26 cellular contexts compared by ENCODE assay signal in the genomic region with DNA sequence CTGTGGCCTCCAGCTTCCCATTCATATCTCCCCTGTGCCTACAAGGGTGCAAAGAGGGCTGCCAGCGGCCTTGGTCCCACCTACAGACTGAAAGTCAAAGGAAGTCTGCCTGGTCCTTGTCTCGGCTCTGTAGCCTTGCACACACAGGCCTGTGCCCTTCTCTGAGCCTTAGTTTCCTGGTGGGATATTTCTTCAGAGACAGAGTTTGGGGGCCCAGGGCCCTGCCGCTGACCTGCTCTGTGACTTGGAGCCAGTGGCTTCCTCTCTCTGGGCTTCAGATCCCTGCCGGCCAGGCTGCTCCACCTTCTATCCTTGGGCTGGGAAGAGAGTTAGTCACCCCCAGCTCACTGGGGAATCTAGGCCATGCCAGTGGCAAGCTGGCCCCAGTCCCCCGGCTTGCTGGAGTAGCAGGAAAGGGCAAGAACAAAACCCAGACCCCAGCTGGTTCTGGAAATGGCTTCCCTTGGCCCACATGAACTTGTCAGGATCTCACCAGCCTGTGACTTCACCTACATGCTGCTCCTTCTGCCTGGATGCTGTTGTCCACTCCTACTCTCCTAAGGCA. TPM values are rescaled to one million over a fixed set of nuclear protein-coding genes. Genes with fewer than 3 reads are reported as not detected.
A peak's percentile ranks its signal among the peaks of the same experiment; 100 is the strongest.
DNase-seq lines count a peak whose midpoint lies in the region; ATAC-seq, FAIRE-seq and TF ChIP-seq lines count a peak whose summit lies in the region.
"Had no signal": no experiment of that assay in that cellular context is flagged by ENCODE, and none has a peak within 500 bp of the region (broad histone marks: within the 10 kb centered on the region; RNA-seq: fewer than 3 reads in every experiment).

No MANE protein-coding gene starts in this region.

- no peak overlapping the region for H3K9ac ChIP-seq in PC-3 (ENCODE audit: low read length)
- no peak overlapping the region for H3K9ac ChIP-seq in kidney (ENCODE audit: low read length in 2 of 2)

- peak overlapping the region; percentile 30 for H3K27ac Mint-ChIP-seq in type B pancreatic cell
- H3K27ac Mint-ChIP-seq: activated naive CD4-positive, alpha-beta T cell treated with anti-CD3 and anti-CD28 coated beads, Interleukin-2, amount 50 U/mL, for 72 hours; endodermal cell; naive B cell had no signal

- H3K79me2 ChIP-seq in PC-3 (ENCODE audit: low read length), result no peaks in the 10 kb centered on the region

- H3F3A ChIP-seq in PC-3 (ENCODE audit: low read length, unreplicated experiment), result no peaks in the 10 kb centered on the region

- ATAC-seq in PC-3 (no peak), GM21619 (IDR thresholded peaks at IDR 0.05; ENCODE audit: unreplicated experiment) (no peak), GM18517 (IDR thresholded peaks at IDR 0.05; ENCODE audit: unreplicated experiment) (no peak)
- ATAC-seq: activated naive CD4-positive, alpha-beta T cell treated with anti-CD3 and anti-CD28 coated beads, Interleukin-2, amount 50 U/mL, for 72 hours had no signal

- intact Hi-C loops in PC-3 (cut with micrococcal nuclease), result no loop called here
- intact Hi-C loops in kidney (cut with DNase I), result no loop called here

- FAIRE-seq in kidney (lab: Jason Lieb, UNC), result no peak
- FAIRE-seq: A204.1, GM18507, HTR-8/SVneo had no signal

- H2AFZ ChIP-seq in PC-3 (ENCODE audit: low read length), result no peak overlapping the region

- H3K27ac ChIP-seq in PC-3 (ENCODE audit: low read length) (no peak overlapping the region), kidney (ENCODE audit: low read depth in 2 of 2, low read length in 2 of 2) (no peak overlapping the region)
- H3K27ac ChIP-seq: ovary, right lobe of liver had no signal

- H3K36me3 Mint-ChIP-seq in type B pancreatic cell, result no peaks in the 10 kb centered on the region
- H3K36me3 Mint-ChIP-seq: activated naive CD4-positive, alpha-beta T cell treated with anti-CD3 and anti-CD28 coated beads, Interleukin-2, amount 50 U/mL, for 72 hours; naive B cell had no signal

- BruUV-seq in PC-3 (replicated peaks; lab: Mats Ljungman, UMichigan), result no TSS peak

- peak overlapping the region; percentile 53 for H3K4me3 Mint-ChIP-seq in type B pancreatic cell
- H3K4me3 Mint-ChIP-seq: naive B cell had no signal

- H3K9me3 Mint-ChIP-seq in type B pancreatic cell, result no peaks in the 10 kb centered on the region
- H3K9me3 Mint-ChIP-seq: activated naive CD4-positive, alpha-beta T cell treated with anti-CD3 and anti-CD28 coated beads, Interleukin-2, amount 50 U/mL, for 72 hours; endodermal cell had no signal

- H3K27me3 Mint-ChIP-seq in type B pancreatic cell, result peaks cover 47% of the 10 kb centered on the region

- no peak for TF ChIP-seq CTCF in PC-3 (conservative IDR thresholded peaks at IDR 0.05; ENCODE audit: low read depth, low read length)
- no peak for TF ChIP-seq CTCF in kidney (IDR thresholded peaks at IDR 0.05; ENCODE audit: borderline replicate concordance, extremely low read depth, insufficient read depth)
- no peak for TF ChIP-seq CTCF in type B pancreatic cell (conservative IDR thresholded peaks at IDR 0.05)

- H3K4me1 ChIP-seq in PC-3 (ENCODE audit: insufficient read depth, low read length) (peaks cover 17% of the 10 kb centered on the region), kidney (ENCODE audit: control insufficient read depth in 1 of 2, insufficient read depth in 1 of 2, low read depth in 1 of 2, low read length in 2 of 2) (peaks cover 4 to 14% of the 10 kb centered on the region in 2 donors)

- H3K36me3 ChIP-seq in PC-3 (ENCODE audit: low read depth, low read length) (no peaks in the 10 kb centered on the region), kidney (ENCODE audit: control insufficient read depth in 1 of 2, insufficient read depth in 2 of 2, low read length in 2 of 2) (no peaks in the 10 kb centered on the region)
- H3K36me3 ChIP-seq: ovary, right lobe of liver, stomach, transverse colon had no signal

- DNase-seq in activated CD8-positive, alpha-beta memory T cell treated with anti-CD3 and anti-CD28 coated beads for 24 hours, result peak; percentile 42
- DNase-seq in activated CD8-positive, alpha-beta memory T cell treated with anti-CD3 and anti-CD28 coated beads, Interleukin-2, amount 50 U/mL, for 4 hours, result no peak
- DNase-seq in PC-3, result no peak
- DNase-seq in kidney, result peak; percentile 38
- DNase-seq in type B pancreatic cell (ENCODE audit: extremely low spot score, unreplicated experiment), result no peak
- DNase-seq in mucosa of gallbladder (ENCODE audit: low spot score), result no peak
- DNase-seq: COR-L47; EL; endodermal cell; naive B cell; NCI-H187; NCI-H774; ovary; SHP77 treated with DMSO at 0.1 percent for 48 hours; stimulated activated CD4-positive, alpha-beta T cell treated with anti-CD3 and anti-CD28 coated beads, Interleukin-15, amount 100 ng/mL, for 24 hours; stomach; transverse colon had no signal

- POLR2A ChIA-PET in PC-3 (lab: Charles Lee; ENCODE audit: unreplicated experiment), result no interaction called here

- peaks cover 31% of the 10 kb centered on the region for H3K4me1 Mint-ChIP-seq in type B pancreatic cell (ENCODE audit: unreplicated experiment)
- H3K4me1 Mint-ChIP-seq: naive B cell had no signal

- H3K9me3 ChIP-seq in PC-3 (ENCODE audit: low read length), result no peaks in the 10 kb centered on the region
- H3K9me3 ChIP-seq in kidney (ENCODE audit: control insufficient read depth in 1 of 2, low read length in 2 of 2), result no peaks in the 10 kb centered on the region
- H3K9me3 ChIP-seq: ovary, right lobe of liver, stomach, transverse colon had no signal

- no peak overlapping the region for H3K4me3 ChIP-seq in PC-3 (ENCODE audit: low read length)
- H3K4me3 ChIP-seq in kidney (ENCODE audit: low read length in 2 of 2), result no peak overlapping the region
- H3K4me3 ChIP-seq: ovary had no signal

- CTCF ChIA-PET in PC-3 (lab: Charles Lee), result no interaction called here

- no peaks in the 10 kb centered on the region for H3K9me2 ChIP-seq in PC-3 (replicated peaks; ENCODE audit: low read length)

- no peaks in the 10 kb centered on the region for H3K27me3 ChIP-seq in PC-3 (ENCODE audit: low read length)
- H3K27me3 ChIP-seq: ovary, right lobe of liver had no signal

- no peaks in the 10 kb centered on the region for H4K20me1 ChIP-seq in PC-3 (ENCODE audit: low read length)

- peak overlapping the region; percentile 98; the same call in 1 of the 2 replicates for H3K4me2 ChIP-seq in PC-3 (ENCODE audit: low read length)

RNA-seq across cellular contexts. Expression of gene TMEM61, which starts 1.0 kb away (rescaled TPM):
- total RNA-seq in PC-3 (2014; rRNA removed) (0.95 and 3.8 TPM in 2 replicates), kidney (7.0 TPM), type B pancreatic cell (ENCODE audit: low replicate concordance) (2.9 and 3.8 TPM in 2 replicates), mucosa of gallbladder (2.3 TPM)
- polyA plus RNA-seq in kidney (ENCODE audit: insufficient read depth, low read depth, low replicate concordance), result 42.7 TPM
- total RNA-seq: endodermal cell, fibroblast of lung had no signal
- polyA plus RNA-seq: BJ, fibroblast of lung had no signal

RNA-seq across cellular contexts. Expression of gene BSND, which starts 19.3 kb away (rescaled TPM):
- total RNA-seq in PC-3 (2014; rRNA removed) (not detected in 2 replicates), kidney (1.4 TPM), type B pancreatic cell (ENCODE audit: low replicate concordance) (0.05 TPM in 1 of 2 replicates, not detected in the other), mucosa of gallbladder (not detected)
- polyA plus RNA-seq in kidney (ENCODE audit: insufficient read depth, low read depth, low replicate concordance), result 22.7 TPM
- total RNA-seq: fibroblast of lung, right lobe of liver, stomach, transverse colon had no signal
- polyA plus RNA-seq: BJ, fibroblast of lung, stomach had no signal

RNA-seq across cellular contexts. Expression of gene PCSK9, which starts 59.9 kb away (rescaled TPM):
- total RNA-seq in PC-3 (2014; rRNA removed) (6.0 and 6.8 TPM in 2 replicates), kidney (0.28 TPM), type B pancreatic cell (ENCODE audit: low replicate concordance) (9.5 and 15.3 TPM in 2 replicates), mucosa of gallbladder (10.2 TPM)
- 0.13 TPM for polyA plus RNA-seq in kidney (ENCODE audit: insufficient read depth, low read depth, low replicate concordance)
- total RNA-seq: activated naive CD4-positive, alpha-beta T cell treated with anti-CD3 and anti-CD28 coated beads, Interleukin-2, amount 50 U/mL, for 72 hours had no signal

Comparison
In these comparisons a context has a peak if more than half of its experiments do, and no peak if none do; other contexts are left out.
1. DNase-seq: peak in activated CD8-positive, alpha-beta memory T cell treated with anti-CD3 and anti-CD28 coated beads for 24 hours (single experiment) and kidney (single experiment); none in activated CD8-positive, alpha-beta memory T cell treated with anti-CD3 and anti-CD28 coated beads, Interleukin-2, amount 50 U/mL, for 4 hours (single experiment), PC-3 (single experiment), type B pancreatic cell (single experiment) and mucosa of gallbladder (single experiment).